In genomic region chr16:4169415-4169814, GRCh38 we compare ENCODE assay signal across 27 cellular contexts. TPM values are rescaled to one million over a fixed set of nuclear protein-coding genes. Genes with fewer than 3 reads are reported as not detected.
DNase-seq lines count a peak whose midpoint lies in the region; ATAC-seq, FAIRE-seq and TF ChIP-seq lines count a peak whose summit lies in the region.
"Had no signal": no experiment of that assay in that cellular context is flagged by ENCODE, and none has a peak within 500 bp of the region (broad histone marks: within the 10 kb centered on the region; RNA-seq: fewer than 3 reads in every experiment).

No MANE protein-coding gene starts in this region.

- H2AK5ac ChIP-seq in neuronal stem cell (ENCODE audit: low read depth, low read length), result no peak overlapping the region

- FAIRE-seq in HepG2 (lab: Jason Lieb, UNC), result no peak
- FAIRE-seq: A204.1, D721Med, GM12891, GM18507, H54 had no signal

- H3K27ac Mint-ChIP-seq in chondrocyte (ENCODE audit: unreplicated experiment), result no peak overlapping the region
- H3K27ac Mint-ChIP-seq: CD4-positive, alpha-beta T cell; CD8-positive, alpha-beta memory T cell; HFFc6 had no signal

- in situ Hi-C loops in HepG2 (cut with HindIII; ENCODE audit: extremely low pct_ligation_motif_present, low pct_unique_long_range_greater_than_20kb), result no loop called here

- H3K27me3 ChIP-seq in HepG2 (ENCODE audit: control insufficient read depth in 1 of 2, insufficient read depth in 2 of 2, low read length in 2 of 2) (peaks cover 3 to 15% of the 10 kb centered on the region in 2 experiments; a peak in 4 of 5 replicates), right lobe of liver (no peaks in the 10 kb centered on the region), neuronal stem cell (ENCODE audit: control insufficient read depth in 3 of 3, insufficient read depth in 3 of 3, low read depth in 1 of 3, low read length in 3 of 3) (no peaks in the 10 kb centered on the region), ascending aorta (no peaks in the 10 kb centered on the region)
- H3K27me3 ChIP-seq: BE2C; BLaER1 treated with 17β-estradiol and CSF1 and Interleukin-3, amounts not matched to agents 10 nM and 100 nM had no signal

- H3K4me2 ChIP-seq in HepG2 (ENCODE audit: low read depth, low read length) (no peak overlapping the region), neuronal stem cell (ENCODE audit: insufficient read depth, low read length, poor library complexity, severe bottlenecking) (no peak overlapping the region)

- no peak overlapping the region for H3K18ac ChIP-seq in neuronal stem cell (ENCODE audit: low read length)

- 60% methylated on average over 6 of the region's 6 CpGs for WGBS in HepG2 (ENCODE audit: low lambda C conversion rate)
- WGBS in right lobe of liver (ENCODE audit: insufficient coverage, low coverage, low lambda C conversion rate, missing lambda C conversion rate), result 79% methylated on average over 5 of the region's 6 CpGs
- WGBS in neuronal stem cell (ENCODE audit: extremely low coverage in 2 of 2, insufficient read length in 2 of 2, insufficient replicate concordance in 1 of 2), 2 donors, result no CpG with 5 or more reads among the region's 6 CpGs

- no peaks in the 10 kb centered on the region for H3K36me3 Mint-ChIP-seq in chondrocyte (ENCODE audit: low read depth)
- H3K36me3 Mint-ChIP-seq: CD14-positive monocyte; CD8-positive, alpha-beta memory T cell had no signal

- H3K4me1 ChIP-seq in HepG2 (ENCODE audit: insufficient read depth, low read length) (0 out of 2 replicates have a peak, but pooled peaks cover under 1% of the 10 kb centered on the region), right lobe of liver (no peaks in the 10 kb centered on the region), neuronal stem cell (ENCODE audit: control insufficient read depth in 2 of 2, insufficient read depth in 1 of 2, low read depth in 1 of 2, low read length in 2 of 2) (no peaks in the 10 kb centered on the region), ascending aorta (no peaks in the 10 kb centered on the region)
- H3K4me1 ChIP-seq: BE2C, HAP-1 had no signal

- no peak overlapping the region for H2BK120ac ChIP-seq in neuronal stem cell (ENCODE audit: low read depth, low read length)

- H3K4me1 Mint-ChIP-seq in chondrocyte (ENCODE audit: low read depth), result peaks cover 14% of the 10 kb centered on the region
- H3K4me1 Mint-ChIP-seq: CD8-positive, alpha-beta memory T cell had no signal

- H3K4me3 ChIP-seq in HepG2 (replicated peaks in 1 of 3; ENCODE audit: insufficient read depth in 1 of 3, low read depth in 2 of 3, low read length in 3 of 3) (no peak overlapping the region), right lobe of liver (no peak overlapping the region), neuronal stem cell (ENCODE audit: low read length in 2 of 2) (no peak overlapping the region), ascending aorta (no peak overlapping the region)
- H3K4me3 ChIP-seq: BLaER1 treated with 17β-estradiol and CSF1 and Interleukin-3, amounts not matched to agents 10 nM and 100 nM; GM23248; HAP-1 had no signal

- H3K4me3 Mint-ChIP-seq in chondrocyte (ENCODE audit: unreplicated experiment), result no peak overlapping the region
- H3K4me3 Mint-ChIP-seq: CD4-positive, alpha-beta T cell; CD8-positive, alpha-beta memory T cell; HFFc6 had no signal

- no TSS peak for BruUV-seq in HepG2 (replicated peaks; lab: Mats Ljungman, UMichigan)

- H3K9ac ChIP-seq in HepG2 (ENCODE audit: insufficient read depth, low read depth, low read length) (no peak overlapping the region), neuronal stem cell (ENCODE audit: low read depth, low read length, poor library complexity) (no peak overlapping the region)
- H3K9ac ChIP-seq: GM23248 had no signal

- H4K8ac ChIP-seq in neuronal stem cell (ENCODE audit: low read depth, low read length), result no peak overlapping the region

- H2BK5ac ChIP-seq in neuronal stem cell (ENCODE audit: low read length), result no peak overlapping the region

- H3K9me3 ChIP-seq in HepG2 (ENCODE audit: low read length), result no peaks in the 10 kb centered on the region
- H3K9me3 ChIP-seq in right lobe of liver, result no peaks in the 10 kb centered on the region
- no peaks in the 10 kb centered on the region for H3K9me3 ChIP-seq in neuronal stem cell (replicated peaks in 1 of 2; ENCODE audit: control insufficient read depth in 2 of 2, insufficient read depth in 1 of 2, low read depth in 1 of 2, low read length in 2 of 2)
- no peaks in the 10 kb centered on the region for H3K9me3 ChIP-seq in ascending aorta
- H3K9me3 ChIP-seq: BE2C; BLaER1 treated with 17β-estradiol and CSF1 and Interleukin-3, amounts not matched to agents 10 nM and 100 nM; HAP-1 had no signal

- no peak overlapping the region for H2BK12ac ChIP-seq in neuronal stem cell (ENCODE audit: low read length)

- H2AFZ ChIP-seq in HepG2 (ENCODE audit: low read length) (no peak overlapping the region), neuronal stem cell (ENCODE audit: low read length) (peak overlapping the region; percentile 10)

- H3K27ac ChIP-seq in HepG2 (ENCODE audit: extremely low read length, insufficient read depth, low read length) (no peak overlapping the region), right lobe of liver (no peak overlapping the region), neuronal stem cell (replicated peaks; ENCODE audit: low read length) (no peak overlapping the region), ascending aorta (no peak overlapping the region)
- H3K27ac ChIP-seq: 22Rv1 had no signal

- no peak for DNase-seq in HepG2 (ENCODE audit: low spot score)
- DNase-seq in right lobe of liver, result no peak
- DNase-seq in chondrocyte (ENCODE audit: low spot score), result peak; percentile 22
- DNase-seq in neuronal stem cell (ENCODE audit: low spot score), result no peak
- no peak for DNase-seq in SIG-M5 (lab: John Stamatoyannopoulos, UW)
- no peak for DNase-seq in DMS114 treated with DMSO at 0.1 percent for 48 hours (lab: John Stamatoyannopoulos, UW; ENCODE audit: unreplicated experiment)
- no peak for DNase-seq in ascending aorta (ENCODE audit: low spot score in 2 of 2)
- DNase-seq: ACHN; AML-193; BE2C; CD4-positive, alpha-beta T cell; CD8-positive, alpha-beta memory T cell; DMS 273 treated with DMSO at 0.1 percent for 48 hours; DMS53; DMS79 treated with DMSO at 0.1 percent for 48 hours; GF-D8; HFFc6 had no signal

- ATAC-seq in HepG2, result no peak
- ATAC-seq in right lobe of liver, result no peak

- H3K23ac ChIP-seq in neuronal stem cell (ENCODE audit: low read depth, low read length, poor library complexity), result no peak overlapping the region

- TF ChIP-seq RAD21 in HepG2 (CRISPR knock-in tag; IDR thresholded peaks at IDR 0.05), result no peak

- TF ChIP-seq CTCF in HepG2 (CRISPR knock-in tag; IDR thresholded peaks at IDR 0.05), result no peak
- TF ChIP-seq CTCF in right lobe of liver (IDR thresholded peaks at IDR 0.05), result no peak
- TF ChIP-seq CTCF in chondrocyte (IDR thresholded peaks at IDR 0.05), result no peak
- TF ChIP-seq CTCF in ascending aorta (IDR thresholded peaks at IDR 0.05), result no peak

- no peaks in the 10 kb centered on the region for H4K20me1 ChIP-seq in HepG2 (ENCODE audit: insufficient read depth, low read length)
- H4K20me1 ChIP-seq: BLaER1 treated with 17β-estradiol and CSF1 and Interleukin-3, amounts not matched to agents 10 nM and 100 nM had no signal

- no peaks in the 10 kb centered on the region for H3K79me1 ChIP-seq in neuronal stem cell (ENCODE audit: low read depth, low read length)

- H3K27me3 Mint-ChIP-seq in chondrocyte (ENCODE audit: low read depth), result no peaks in the 10 kb centered on the region
- H3K27me3 Mint-ChIP-seq: CD4-positive, alpha-beta T cell had no signal

- CTCF ChIA-PET in HepG2 (lab: Yijun Ruan, JAX; ENCODE audit: low intra/inter-chr PET ratio, low total read pairs), result no interaction called here

- POLR2A ChIA-PET in HepG2 (lab: Yijun Ruan, JAX), result no interaction called here

- no peak overlapping the region for H3K4ac ChIP-seq in neuronal stem cell (ENCODE audit: low read length)

- intact Hi-C loops in HepG2 (cut with micrococcal nuclease; ENCODE audit: unreplicated experiment) (no loop called here), right lobe of liver (cut with DNase I) (no loop called here), ascending aorta (cut with DNase I) (loop anchor here (10.0 kb wide), 1 partner anchor 65 kb away; no protein-coding TSS in a partner anchor)

- H3K9me3 Mint-ChIP-seq in chondrocyte (ENCODE audit: low read depth), result no peaks in the 10 kb centered on the region
- H3K9me3 Mint-ChIP-seq: CD4-positive, alpha-beta T cell; CD8-positive, alpha-beta memory T cell; HFFc6 had no signal

- H3K79me2 ChIP-seq in HepG2 (ENCODE audit: insufficient read depth, low read length), result no peaks in the 10 kb centered on the region

- no peak overlapping the region for H4K91ac ChIP-seq in neuronal stem cell (ENCODE audit: low read depth, low read length, poor library complexity)

- no peak for TF ChIP-seq POLR2A in HepG2 (IDR thresholded peaks at IDR 0.05; ENCODE audit: insufficient read depth in 1 of 2, low read depth in 2 of 2, low read length in 2 of 2)
- TF ChIP-seq POLR2A in right lobe of liver (IDR thresholded peaks at IDR 0.05), result no peak

- H3K36me3 ChIP-seq in HepG2 (replicated peaks in 1 of 2; ENCODE audit: control insufficient read depth in 1 of 2, insufficient read depth in 2 of 2, low read length in 2 of 2) (no peaks in the 10 kb centered on the region), right lobe of liver (no peaks in the 10 kb centered on the region), neuronal stem cell (replicated peaks in 1 of 2; ENCODE audit: control insufficient read depth in 2 of 2, insufficient read depth in 2 of 2, low read length in 2 of 2) (no peaks in the 10 kb centered on the region), ascending aorta (no peaks in the 10 kb centered on the region)
- H3K36me3 ChIP-seq: BE2C; BLaER1 treated with 17β-estradiol and CSF1 and Interleukin-3, amounts not matched to agents 10 nM and 100 nM; HAP-1 had no signal

- H2BK15ac ChIP-seq in neuronal stem cell (ENCODE audit: low read length), result no peak overlapping the region

- H3K14ac ChIP-seq in neuronal stem cell (ENCODE audit: low read length), result no peak overlapping the region

- TF ChIP-seq EP300 in HepG2 (IDR thresholded peaks at IDR 0.05; ENCODE audit: low read depth in 2 of 2, low read length in 2 of 2) (no peak), HepG2 (CRISPR knock-in tag; IDR thresholded peaks at IDR 0.05; ENCODE audit: borderline replicate concordance) (no peak)

RNA-seq across cellular contexts. Expression of gene ADCY9, which starts 53.2 kb away (rescaled TPM):
- total RNA-seq in HepG2 (2016; rRNA removed; fragmentation: Illumina TruSeq; extraction: Trizol) (9.6 and 11.2 TPM in 2 replicates), right lobe of liver (10 to 100 TPM; 17.3 to 41.5 (median 25.6) TPM), chondrocyte (22.6 to 31.9 TPM (median 31.6 TPM) in 3 replicates), ascending aorta (49.7 TPM)
- 6.9 and 7.1 TPM in 2 replicates for total RNA-seq in HepG2 (2016; cell fraction: cytosol; rRNA removed; fragmentation: Illumina TruSeq; extraction: Trizol; ENCODE audit: low read depth)
- 7.0 and 12.1 TPM in 2 replicates for total RNA-seq in HepG2 (2016; cell fraction: insoluble cytoplasmic fraction; rRNA removed; fragmentation: Illumina TruSeq; extraction: Trizol)
- total RNA-seq in HepG2 (2016; cell fraction: membrane; rRNA removed; fragmentation: Illumina TruSeq; extraction: Trizol), result 4.4 and 4.6 TPM in 2 replicates
- 15.9 and 17.5 TPM in 2 replicates for total RNA-seq in HepG2 (2016; cell fraction: nucleus; rRNA removed; fragmentation: Illumina TruSeq; extraction: Trizol)
- polyA plus RNA-seq in HepG2 (2011; rRNA removed), result 13.6 and 13.9 TPM in 2 replicates
- 15.9 and 17.7 TPM in 2 replicates for polyA plus RNA-seq in HepG2 (2011; cell fraction: cytosol; rRNA removed)
- polyA plus RNA-seq in HepG2 (2011; cell fraction: nucleus; rRNA removed), result 26.9 and 30.6 TPM in 2 replicates
- 15.9 and 19.6 TPM in 2 replicates for polyA plus RNA-seq in HepG2 (2012)
- polyA plus RNA-seq in HepG2 (2016; cell fraction: cytosol; fragmentation: Illumina TruSeq; extraction: Trizol; ENCODE audit: low read depth), result 0.63 and 1.1 TPM in 2 replicates
- polyA plus RNA-seq in HepG2 (2016; cell fraction: insoluble cytoplasmic fraction; fragmentation: Illumina TruSeq; extraction: Trizol; ENCODE audit: low read depth), result 5.6 and 8.0 TPM in 2 replicates
- polyA plus RNA-seq in HepG2 (2016; cell fraction: membrane; fragmentation: Illumina TruSeq; extraction: Trizol; ENCODE audit: low read depth), result 2.0 and 2.1 TPM in 2 replicates
- 16.3 and 17.4 TPM in 2 replicates for polyA plus RNA-seq in HepG2 (2016; cell fraction: nucleus; fragmentation: Illumina TruSeq; extraction: Trizol; ENCODE audit: insufficient read depth, low read depth)
- 21.8 and 108 TPM in 2 replicates for polyA minus RNA-seq in HepG2 (2011; rRNA and poly(A)+ RNA removed; ENCODE audit: low replicate concordance)
- 53.6 and 62.1 TPM in 2 replicates for polyA minus RNA-seq in HepG2 (2011; cell fraction: cytosol; rRNA and poly(A)+ RNA removed)
- 33.7 and 36.4 TPM in 2 replicates for polyA minus RNA-seq in HepG2 (2011; cell fraction: nucleus; rRNA and poly(A)+ RNA removed)
- polyA plus RNA-seq in neuronal stem cell (2013, experiment 1 of 2), result 3.3 TPM
- polyA plus RNA-seq in neuronal stem cell (2013, experiment 2 of 2), result 3.1 TPM
